19 cellular contexts compared by ENCODE assay signal in genomic region chr6:107653183-107653580, GRCh38.
DNase-seq lines count a peak whose midpoint lies in the region; ATAC-seq and TF ChIP-seq lines count a peak whose summit lies in the region.
"Had no signal": no experiment of that assay in that cellular context is flagged by ENCODE, and none has a peak within 500 bp of the region (broad histone marks: within the 10 kb centered on the region; RNA-seq: fewer than 3 reads in every experiment).

No MANE protein-coding gene starts in this region.

- intact Hi-C loops in mucosa of descending colon (cut with DNase I, micrococcal nuclease), result no loop called here

- ATAC-seq in mucosa of descending colon (peak; percentile 35), GM19395 (IDR thresholded peaks at IDR 0.05; ENCODE audit: unreplicated experiment) (no peak)
- ATAC-seq in stimulated activated effector memory CD8-positive, alpha-beta T cell treated with anti-CD3 and anti-CD28 coated beads, Interleukin-12 subunit alpha, Interleukin-12 subunit beta, amount 100 ng/mL, for 72 hours, result no peak
- ATAC-seq: activated CD4-positive, alpha-beta T cell treated with anti-CD3 and anti-CD28 coated beads for 36 hours; natural killer cell; stimulated activated naive CD8-positive, alpha-beta T cell treated with anti-CD3 and anti-CD28 coated beads, Interleukin-15, amount 100 ng/mL, for 72 hours; upper lobe of right lung had no signal

- no peaks in the 10 kb centered on the region for H3K9me3 Mint-ChIP-seq in stimulated activated effector memory CD8-positive, alpha-beta T cell treated with anti-CD3 and anti-CD28 coated beads, Interleukin-12 subunit alpha, Interleukin-12 subunit beta, amount 100 ng/mL, for 72 hours
- H3K9me3 Mint-ChIP-seq: natural killer cell had no signal

- H3K4me3 Mint-ChIP-seq in stimulated activated effector memory CD8-positive, alpha-beta T cell treated with anti-CD3 and anti-CD28 coated beads, Interleukin-12 subunit alpha, Interleukin-12 subunit beta, amount 100 ng/mL, for 72 hours, result no peak overlapping the region
- H3K4me3 Mint-ChIP-seq: activated CD4-positive, alpha-beta T cell treated with anti-CD3 and anti-CD28 coated beads for 36 hours; natural killer cell; stimulated activated naive CD8-positive, alpha-beta T cell treated with anti-CD3 and anti-CD28 coated beads, Interleukin-15, amount 100 ng/mL, for 72 hours had no signal

- no peak overlapping the region for H3K27ac Mint-ChIP-seq in stimulated activated effector memory CD8-positive, alpha-beta T cell treated with anti-CD3 and anti-CD28 coated beads, Interleukin-12 subunit alpha, Interleukin-12 subunit beta, amount 100 ng/mL, for 72 hours
- H3K27ac Mint-ChIP-seq: activated CD4-positive, alpha-beta T cell treated with anti-CD3 and anti-CD28 coated beads for 36 hours; natural killer cell; stimulated activated naive CD8-positive, alpha-beta T cell treated with anti-CD3 and anti-CD28 coated beads, Interleukin-15, amount 100 ng/mL, for 72 hours had no signal

- H3K9me3 ChIP-seq in mucosa of descending colon, result no peaks in the 10 kb centered on the region
- H3K9me3 ChIP-seq: prostate gland, upper lobe of right lung had no signal

- no peak for TF ChIP-seq CTCF in mucosa of descending colon (IDR thresholded peaks at IDR 0.05)

- no peak overlapping the region for H3K4me3 ChIP-seq in mucosa of descending colon
- H3K4me3 ChIP-seq: prostate gland, upper lobe of right lung had no signal

- DNase-seq in DMS 273 (lab: John Stamatoyannopoulos, UW; ENCODE audit: unreplicated experiment), result peak; percentile 41
- no peak for DNase-seq in DMS 273 treated with DMSO at 0.1 percent for 48 hours (lab: John Stamatoyannopoulos, UW)
- peak; percentile 72 for DNase-seq in NCI-H2107 treated with DMSO at 0.1 percent for 48 hours (lab: John Stamatoyannopoulos, UW; ENCODE audit: unreplicated experiment)
- peak; percentile 49 for DNase-seq in SK-N-DZ (ENCODE audit: low spot score)
- DNase-seq in mucosa of descending colon, result peak in 1 of 3 donors; percentile 29
- no peak for DNase-seq in HK-2 (ENCODE audit: unreplicated experiment)
- no peak for DNase-seq in stimulated activated effector memory CD8-positive, alpha-beta T cell treated with anti-CD3 and anti-CD28 coated beads, Interleukin-12 subunit alpha, Interleukin-12 subunit beta, amount 100 ng/mL, for 72 hours (ENCODE audit: low spot score in 2 of 2)
- DNase-seq: activated CD4-positive, alpha-beta T cell treated with anti-CD3 and anti-CD28 coated beads for 36 hours; activated CD8-positive, alpha-beta memory T cell treated with anti-CD3 and anti-CD28 coated beads, Interleukin-2, amount 50 U/mL, for 4 hours; activated naive CD4-positive, alpha-beta T cell; cortex of kidney; EL; natural killer cell; NCI-H524 treated with DMSO at 0.1 percent for 48 hours; stimulated activated naive CD8-positive, alpha-beta T cell treated with anti-CD3 and anti-CD28 coated beads, Interleukin-15, amount 100 ng/mL, for 72 hours; T-helper 2 cell; upper lobe of right lung had no signal

- peaks cover 11% of the 10 kb centered on the region for H3K4me1 ChIP-seq in mucosa of descending colon (ENCODE audit: low read depth)
- H3K4me1 ChIP-seq: prostate gland had no signal

- H3K4me1 Mint-ChIP-seq in stimulated activated effector memory CD8-positive, alpha-beta T cell treated with anti-CD3 and anti-CD28 coated beads, Interleukin-12 subunit alpha, Interleukin-12 subunit beta, amount 100 ng/mL, for 72 hours, result peaks cover 24% of the 10 kb centered on the region

- no peaks in the 10 kb centered on the region for H3K36me3 ChIP-seq in mucosa of descending colon (ENCODE audit: low read depth)
- H3K36me3 ChIP-seq: prostate gland, upper lobe of right lung had no signal

- H3K36me3 Mint-ChIP-seq in stimulated activated effector memory CD8-positive, alpha-beta T cell treated with anti-CD3 and anti-CD28 coated beads, Interleukin-12 subunit alpha, Interleukin-12 subunit beta, amount 100 ng/mL, for 72 hours, result no peaks in the 10 kb centered on the region
- H3K36me3 Mint-ChIP-seq: natural killer cell had no signal

Comparison
In these comparisons a context has a peak if more than half of its experiments do, and no peak if none do; other contexts are left out.
1. DNase-seq: peak in DMS 273 (single experiment), NCI-H2107 treated with DMSO at 0.1 percent for 48 hours (single experiment) and SK-N-DZ (single experiment); none in DMS 273 treated with DMSO at 0.1 percent for 48 hours (single experiment), HK-2 (single experiment) and stimulated activated effector memory CD8-positive, alpha-beta T cell treated with anti-CD3 and anti-CD28 coated beads, Interleukin-12 subunit alpha, Interleukin-12 subunit beta, amount 100 ng/mL, for 72 hours (0 of 2).